Comparison of ENCODE assay signal across 9 cellular contexts in genomic region chr6:11229267-11230043, GRCh38.
DNase-seq lines count a peak whose midpoint lies in the region; ATAC-seq and TF ChIP-seq lines count a peak whose summit lies in the region.
"Had no signal": no experiment of that assay in that cellular context is flagged by ENCODE, and none has a peak within 500 bp of the region (broad histone marks: within the 10 kb centered on the region; RNA-seq: fewer than 3 reads in every experiment).

No MANE protein-coding gene starts in this region.

- TF ChIP-seq CTCF in HEK293 (tag by site-specific recombination; IDR thresholded peaks at IDR 0.05): no peak
- TF ChIP-seq CTCF in MM.1S (IDR thresholded peaks at IDR 0.05; ENCODE audit: low read length): no peak

- H3K9me3 ChIP-seq in HEK293 (ENCODE audit: control insufficient read depth, insufficient read depth, low read depth, low read length) (no peaks in the 10 kb centered on the region), iPS-20b (ENCODE audit: insufficient read depth, low read depth, low read length) (no peaks in the 10 kb centered on the region), MM.1S (replicated peaks; ENCODE audit: insufficient read depth, low read length) (no peaks in the 10 kb centered on the region)

- H3K79me2 ChIP-seq in MM.1S (ENCODE audit: low read length): peaks cover 5% of the 10 kb centered on the region; the same call in 1 of the 2 replicates

- H3K27ac ChIP-seq in HEK293 (ENCODE audit: extremely low read depth, low read depth, low read length) (no peak overlapping the region), iPS-20b (ENCODE audit: low read length) (no peak overlapping the region), MM.1S (ENCODE audit: low read length) (no peak overlapping the region)
- H3K27ac ChIP-seq: HL-60 had no signal

- H3K4me3 ChIP-seq in HEK293 (ENCODE audit: low read depth, low read length) (peak overlapping the region; percentile 54), iPS-20b (ENCODE audit: low read length) (peak overlapping the region; percentile 55; the same call in 1 of the 2 replicates), skeletal muscle cell (ENCODE audit: low read depth, low read length) (peak overlapping the region; percentile 30), MM.1S (ENCODE audit: low read length) (no peak overlapping the region)

- H2AFZ ChIP-seq in MM.1S (ENCODE audit: low read length): no peak overlapping the region

- H3F3A ChIP-seq in MM.1S (ENCODE audit: insufficient read depth, low read length): peaks cover 16% of the 10 kb centered on the region

- H3K4me2 ChIP-seq in MM.1S (ENCODE audit: low read depth, low read length): no peak overlapping the region

- no peaks in the 10 kb centered on the region for H3K36me3 ChIP-seq in HEK293 (ENCODE audit: control insufficient read depth in 2 of 2, insufficient read depth in 1 of 2, low read length in 2 of 2)
- H3K36me3 ChIP-seq in iPS-20b (ENCODE audit: insufficient read depth, low read depth, low read length): no peaks in the 10 kb centered on the region
- no peaks in the 10 kb centered on the region for H3K36me3 ChIP-seq in MM.1S (replicated peaks; ENCODE audit: insufficient read depth, low read length)

- H3K9ac ChIP-seq in iPS-20b (ENCODE audit: low read depth, low read length) (no peak overlapping the region; the same call in 1 of the 2 replicates), MM.1S (ENCODE audit: low read length) (no peak overlapping the region)

- DNase-seq in amniotic epithelial cell (ENCODE audit: low read depth): peak; percentile 60
- DNase-seq in skeletal muscle cell (ENCODE audit: low read depth): no peak
- no peak for DNase-seq in MM.1S
- DNase-seq in DMS79 treated with DMSO at 0.1 percent for 48 hours (lab: John Stamatoyannopoulos, UW): no peak
- no peak for DNase-seq in stimulated activated CD4-positive, alpha-beta T cell treated with anti-CD3 and anti-CD28 coated beads, Interleukin-4, amount 100 ng/mL, for 24 hours

- CTCF ChIA-PET in HEK293 (lab: Yijun Ruan, JAX): interaction anchor here (0.6 to 2.5 kb wide), 4 partner anchors 16 to 316 kb away, joined by 3 to 16 read pairs (median 4); no protein-coding TSS in a partner anchor

- POLR2A ChIA-PET in HEK293 (lab: Yijun Ruan, JAX): interaction anchor here (1.6 kb wide), 1 partner anchor 12 kb away, joined by 6 read pairs; no protein-coding TSS in a partner anchor

- no peak for ATAC-seq in GM19395 (IDR thresholded peaks at IDR 0.05; ENCODE audit: unreplicated experiment)

- H3K4me1 ChIP-seq in HEK293 (ENCODE audit: control insufficient read depth, insufficient read depth, low read length) (peaks cover 14% of the 10 kb centered on the region), iPS-20b (ENCODE audit: insufficient read depth, low read length) (peaks cover 12% of the 10 kb centered on the region), MM.1S (ENCODE audit: low read length) (peaks cover 8% of the 10 kb centered on the region)

- H4K20me1 ChIP-seq in MM.1S (ENCODE audit: insufficient read depth, low read length): no peaks in the 10 kb centered on the region

- H3K27me3 ChIP-seq in iPS-20b (ENCODE audit: insufficient read depth, low read length) (peaks cover 4% of the 10 kb centered on the region; the same call in 1 of the 2 replicates), MM.1S (replicated peaks; ENCODE audit: insufficient read depth, low read length) (no peaks in the 10 kb centered on the region)

- H3K9me2 ChIP-seq in MM.1S (replicated peaks; ENCODE audit: insufficient read depth, low read length): no peaks in the 10 kb centered on the region

TF ChIP-seq in HEK293, 187 proteins besides CTCF, POLR2A, EP300 and RAD21:
- TF ChIP-seq ZNF501 (tag by site-specific recombination; IDR thresholded peaks at IDR 0.05) (no peak), HOXA7 (CRISPR knock-in tag; IDR thresholded peaks at IDR 0.05; ENCODE audit: borderline replicate concordance) (no peak), KLF1 (tag by site-specific recombination; IDR thresholded peaks at IDR 0.05) (peak; percentile 27; the same call in 1 of the 2 replicates), PRDM10 (tag by site-specific recombination; IDR thresholded peaks at IDR 0.05) (no peak), PRDM6 (tag by site-specific recombination; IDR thresholded peaks at IDR 0.05) (no peak), AEBP2 (tag by site-specific recombination; IDR thresholded peaks at IDR 0.05; ENCODE audit: borderline replicate concordance) (no peak), ZNF211 (tag by site-specific recombination; IDR thresholded peaks at IDR 0.05; ENCODE audit: low read depth) (no peak)
